ENCODE assay signal across 15 cellular contexts in the genomic region with DNA sequence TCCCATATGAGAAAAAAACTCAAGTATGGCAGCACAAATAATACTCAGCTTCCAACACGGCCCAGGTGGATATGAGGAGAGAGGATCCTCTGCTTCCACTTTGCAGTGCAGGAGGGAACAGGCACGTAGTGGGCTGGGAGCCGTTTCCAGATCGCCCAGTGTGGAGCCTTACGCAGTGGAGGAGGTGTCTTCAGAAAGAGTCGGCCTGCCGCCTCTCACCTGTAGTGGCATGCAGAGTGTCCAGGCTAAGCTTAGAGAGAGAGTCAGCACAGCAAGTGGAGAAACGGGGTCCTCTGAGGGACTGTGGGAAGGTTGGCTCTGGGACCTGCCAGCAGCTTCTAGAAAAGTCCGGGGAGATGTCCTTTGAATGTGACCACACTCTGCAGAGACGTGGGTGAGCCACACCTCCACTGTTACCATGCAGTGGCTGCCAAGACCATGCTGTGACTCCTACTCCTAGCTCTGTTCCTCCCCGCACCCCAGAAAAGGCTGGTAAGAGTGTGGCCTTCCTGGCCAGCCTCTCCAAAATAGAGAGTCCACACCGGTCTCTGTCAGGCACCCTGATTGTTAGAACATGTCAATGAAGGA. TPM values are rescaled to one million over a fixed set of nuclear protein-coding genes. Genes with fewer than 3 reads are reported as not detected.
A peak's percentile ranks its signal among the peaks of the same experiment; 100 is the strongest.
DNase-seq lines count a peak whose midpoint lies in the region; ATAC-seq and TF ChIP-seq lines count a peak whose summit lies in the region.
"Had no signal": no experiment of that assay in that cellular context is flagged by ENCODE, and none has a peak within 500 bp of the region (broad histone marks: within the 10 kb centered on the region; RNA-seq: fewer than 3 reads in every experiment).

No MANE protein-coding gene starts in this region.

- no peak overlapping the region for H2AFZ ChIP-seq in DND-41 (ENCODE audit: low read depth, low read length)

- no peaks in the 10 kb centered on the region for H3K27me3 Mint-ChIP-seq in activated naive CD8-positive, alpha-beta T cell
- H3K27me3 Mint-ChIP-seq in neural crest cell (ENCODE audit: low read depth): peaks cover under 1% of the 10 kb centered on the region
- H3K27me3 Mint-ChIP-seq: memory B cell had no signal

- no peak for TF ChIP-seq POLR2A in transverse colon (IDR thresholded peaks at IDR 0.05)

- peaks cover 2% of the 10 kb centered on the region for H3K36me3 Mint-ChIP-seq in activated naive CD8-positive, alpha-beta T cell
- no peaks in the 10 kb centered on the region for H3K36me3 Mint-ChIP-seq in neural crest cell (ENCODE audit: low read depth)

- H4K20me1 ChIP-seq in BLaER1 treated with 17β-estradiol and CSF1 and Interleukin-3, amounts not matched to agents 10 nM and 100 nM: peaks cover 0 to 9% (median 2%) of the 10 kb centered on the region in 11 experiments; a peak in 10 of 22 replicates
- peaks cover 6% of the 10 kb centered on the region for H4K20me1 ChIP-seq in DND-41 (ENCODE audit: insufficient read depth, low read length)

- no peaks in the 10 kb centered on the region for H3K27me3 ChIP-seq in BLaER1 treated with 17β-estradiol and CSF1 and Interleukin-3, amounts not matched to agents 10 nM and 100 nM
- H3K27me3 ChIP-seq in DND-41 (ENCODE audit: insufficient read depth, low read length, poor library complexity): no peaks in the 10 kb centered on the region
- H3K27me3 ChIP-seq in transverse colon: no peaks in the 10 kb centered on the region
- H3K27me3 ChIP-seq: breast epithelium had no signal

- H3K4me2 ChIP-seq in BLaER1 treated with 17β-estradiol and CSF1 and Interleukin-3, amounts not matched to agents 10 nM and 100 nM: peak overlapping the region in 9 of 11 experiments; percentile 16 to 99 (median 87); a peak in 17 of 22 replicates
- H3K4me2 ChIP-seq in DND-41 (ENCODE audit: insufficient read depth, low read length): peak overlapping the region; percentile 11; the same call in 1 of the 2 replicates

- H3K9ac ChIP-seq in BLaER1 treated with 17β-estradiol and CSF1 and Interleukin-3, amounts not matched to agents 10 nM and 100 nM: no peak overlapping the region
- peak overlapping the region; percentile 37 for H3K9ac ChIP-seq in DND-41 (ENCODE audit: low read depth, low read length)

- H3K27ac Mint-ChIP-seq in activated naive CD8-positive, alpha-beta T cell: peak overlapping the region; percentile 85
- H3K27ac Mint-ChIP-seq in neural crest cell (ENCODE audit: unreplicated experiment): no peak overlapping the region

- peaks cover 26 to 60% (median 53%) of the 10 kb centered on the region in 10 experiments for H3K4me1 ChIP-seq in BLaER1 treated with 17β-estradiol and CSF1 and Interleukin-3, amounts not matched to agents 10 nM and 100 nM
- H3K4me1 ChIP-seq in DND-41 (ENCODE audit: insufficient read depth, low read length) (peaks cover 75% of the 10 kb centered on the region), transverse colon (peaks cover 6 to 25% (median 7%) of the 10 kb centered on the region in 4 donors)

- intact Hi-C loops in transverse colon (cut with DNase I; ENCODE audit: low total_unique reads): no loop called here

- in situ Hi-C loops in transverse colon (cut with MboI; ENCODE audit: low pct_ligation_motif_present in 1 of 4, low pct_unique_long_range_greater_than_20kb in 1 of 4, low sequenced_read_pairs in 3 of 4): no loop called here

- 87% methylated on average over 12 of the region's 12 CpGs; no CpG with 5 or more reads in 1 of the 2 donors for WGBS in transverse colon (ENCODE audit: low coverage in 1 of 2), 2 donors

- H3K9me3 ChIP-seq in BLaER1 treated with 17β-estradiol and CSF1 and Interleukin-3, amounts not matched to agents 10 nM and 100 nM (replicated peaks in 1 of 11): no peaks in the 10 kb centered on the region
- H3K9me3 ChIP-seq in DND-41 (ENCODE audit: insufficient read depth, low read length, severe bottlenecking) (no peaks in the 10 kb centered on the region), transverse colon (no peaks in the 10 kb centered on the region)
- H3K9me3 ChIP-seq: breast epithelium had no signal

- peak overlapping the region; percentile 35 for H3K4me3 Mint-ChIP-seq in activated naive CD8-positive, alpha-beta T cell
- peak overlapping the region; percentile 47 for H3K4me3 Mint-ChIP-seq in neural crest cell
- H3K4me3 Mint-ChIP-seq: memory B cell had no signal

- H3K4me3 ChIP-seq in BLaER1 treated with 17β-estradiol and CSF1 and Interleukin-3, amounts not matched to agents 10 nM and 100 nM: no peak overlapping the region
- H3K4me3 ChIP-seq in DND-41 (ENCODE audit: low read depth in 1 of 2, low read length in 2 of 2) (peak overlapping the region in 1 of 2 experiments; percentile 4; a peak in 1 of 4 replicates), transverse colon (no peak overlapping the region)
- H3K4me3 ChIP-seq: breast epithelium had no signal

- TF ChIP-seq CTCF in DND-41 (IDR thresholded peaks at IDR 0.05; ENCODE audit: borderline replicate concordance, extremely low read depth, low read length, poor library complexity, severe bottlenecking): no peak
- no peak for TF ChIP-seq CTCF in neural crest cell (conservative IDR thresholded peaks at IDR 0.05)
- TF ChIP-seq CTCF in transverse colon (IDR thresholded peaks at IDR 0.05): no peak

- DNase-seq in DND-41 (no peak), neural crest cell (ENCODE audit: low read depth, low spot score) (no peak), activated gamma-delta T cell (lab: John Stamatoyannopoulos, UW) (no peak), transverse colon (no peak)
- DNase-seq: NCI-H1930, NCI-H510A, retina, SIG-M5, substantia nigra had no signal

- no peaks in the 10 kb centered on the region for H3K36me3 ChIP-seq in BLaER1 treated with 17β-estradiol and CSF1 and Interleukin-3, amounts not matched to agents 10 nM and 100 nM
- H3K36me3 ChIP-seq in DND-41 (ENCODE audit: insufficient read depth, low read length) (peaks cover 7% of the 10 kb centered on the region; the same call in 1 of the 2 replicates), transverse colon (no peaks in the 10 kb centered on the region)
- H3K36me3 ChIP-seq: breast epithelium had no signal

- TF ChIP-seq EP300 in transverse colon (IDR thresholded peaks at IDR 0.05; ENCODE audit: low read depth): no peak

- H3K79me2 ChIP-seq in DND-41 (ENCODE audit: insufficient read depth, low read length): peaks cover 19% of the 10 kb centered on the region

- ATAC-seq in DND-41 (ENCODE audit: insufficient read depth, low read depth) (no peak), HG03442 (IDR thresholded peaks at IDR 0.05; ENCODE audit: unreplicated experiment) (no peak)
- ATAC-seq: HepG2 had no signal

- H3K9me3 Mint-ChIP-seq in activated naive CD8-positive, alpha-beta T cell (ENCODE audit: low read depth): no peaks in the 10 kb centered on the region
- no peaks in the 10 kb centered on the region for H3K9me3 Mint-ChIP-seq in neural crest cell
- H3K9me3 Mint-ChIP-seq: memory B cell had no signal

- peaks cover 79% of the 10 kb centered on the region for H3K4me1 Mint-ChIP-seq in activated naive CD8-positive, alpha-beta T cell (ENCODE audit: low read depth)
- H3K4me1 Mint-ChIP-seq in neural crest cell: peaks cover 19% of the 10 kb centered on the region

- no peak overlapping the region for H3K27ac ChIP-seq in BLaER1 treated with 17β-estradiol and CSF1 and Interleukin-3, amounts not matched to agents 10 nM and 100 nM
- peak overlapping the region; percentile 87 for H3K27ac ChIP-seq in DND-41 (ENCODE audit: low read length)
- no peak overlapping the region for H3K27ac ChIP-seq in transverse colon
- H3K27ac ChIP-seq: breast epithelium had no signal

RNA-seq across cellular contexts. Expression of a gene that starts 3.5 kb away (rescaled TPM):
- 32.3 and 33.5 TPM in 2 replicates for total RNA-seq in neural crest cell
- 10 to 100 TPM in 3 of 4 donors, 1 to 10 TPM in 1; 8.7 to 29.1 (median 14.5) TPM for total RNA-seq in transverse colon
